In genomic region chr2:170925923-170926322, GRCh38 we compare ENCODE assay signal across 1 cellular context.
TF ChIP-seq lines count a peak whose summit lies in the region.

No MANE protein-coding gene starts in this region.

TF ChIP-seq in HepG2, 621 proteins besides CTCF, POLR2A, EP300 and RAD21 (continued from another document):
- TF ChIP-seq TBX2 (CRISPR knock-in tag; IDR thresholded peaks at IDR 0.05; ENCODE audit: borderline replicate concordance), result no peak
- TF ChIP-seq ZNF224 (CRISPR knock-in tag; IDR thresholded peaks at IDR 0.05), result no peak
- TF ChIP-seq HNRNPK (IDR thresholded peaks at IDR 0.05; ENCODE audit: low read depth, low read length, poor library complexity, severe bottlenecking), result peak; percentile 81
- TF ChIP-seq ZNF770 (CRISPR knock-in tag; IDR thresholded peaks at IDR 0.05), result no peak
- TF ChIP-seq ZNF407 (CRISPR knock-in tag; IDR thresholded peaks at IDR 0.05; ENCODE audit: not compliant biosample characterization), result no peak
- no peak for TF ChIP-seq ATF2 (CRISPR knock-in tag; IDR thresholded peaks at IDR 0.05)
- TF ChIP-seq SIX4 (CRISPR knock-in tag; IDR thresholded peaks at IDR 0.05), result no peak
- TF ChIP-seq BORCS8-MEF2B (CRISPR knock-in tag; IDR thresholded peaks at IDR 0.05), result no peak
- TF ChIP-seq TBX3 (IDR thresholded peaks at IDR 0.05; ENCODE audit: borderline replicate concordance), result no peak
TF ChIP-seq in HepG2: peak in this region for 3.
